Comparison of ENCODE assay signal across 10 cellular contexts in genomic region chr11:95512682-95513081, GRCh38.
DNase-seq lines count a peak whose midpoint lies in the region; ATAC-seq and TF ChIP-seq lines count a peak whose summit lies in the region.
"Had no signal": no experiment of that assay in that cellular context is flagged by ENCODE, and none has a peak within 500 bp of the region (broad histone marks: within the 10 kb centered on the region; RNA-seq: fewer than 3 reads in every experiment).

No MANE protein-coding gene starts in this region.

- TF ChIP-seq EP300 in ovary (IDR thresholded peaks at IDR 0.05), result no peak

- no peak overlapping the region for H3K27ac Mint-ChIP-seq in stimulated activated effector memory CD8-positive, alpha-beta T cell treated with anti-CD3 and anti-CD28 coated beads, Interleukin-12 subunit alpha, Interleukin-12 subunit beta, amount 100 ng/mL, for 72 hours

- DNase-seq in AG10803 (ENCODE audit: low read depth), result peak; percentile 94
- peak; percentile 46 for DNase-seq in RPMI7951 (ENCODE audit: low read depth)
- peak; percentile 90 for DNase-seq in fibroblast of the conjunctiva (ENCODE audit: low read depth)
- DNase-seq in ovary, result peak; percentile 63 to 84 (median 72)
- DNase-seq in NK-92 treated with Interleukin-12 subunit alpha and Interleukin-12 subunit beta, amount 100 ng/mL, for 24 hours (lab: John Stamatoyannopoulos, UW), result no peak
- no peak for DNase-seq in cerebellum (ENCODE audit: low spot score)
- DNase-seq in stimulated activated effector memory CD8-positive, alpha-beta T cell treated with anti-CD3 and anti-CD28 coated beads, Interleukin-12 subunit alpha, Interleukin-12 subunit beta, amount 100 ng/mL, for 72 hours (ENCODE audit: low spot score in 2 of 2), result no peak
- DNase-seq: activated effector memory CD4-positive, alpha-beta T cell treated with Interleukin-2 at 50 U/mL for 16 hours; SHP77 treated with DMSO at 0.1 percent for 48 hours had no signal

- no peaks in the 10 kb centered on the region for H3K9me3 ChIP-seq in ovary

- peak overlapping the region; percentile 7; the same call in 1 of the 2 replicates for H3K4me3 ChIP-seq in AG10803 (ENCODE audit: low read length)
- no peak overlapping the region for H3K4me3 ChIP-seq in ovary

- H3K4me1 ChIP-seq in ovary (ENCODE audit: insufficient read depth), result peaks cover 6% of the 10 kb centered on the region

- no peaks in the 10 kb centered on the region for H3K4me1 Mint-ChIP-seq in stimulated activated effector memory CD8-positive, alpha-beta T cell treated with anti-CD3 and anti-CD28 coated beads, Interleukin-12 subunit alpha, Interleukin-12 subunit beta, amount 100 ng/mL, for 72 hours

- no peak for TF ChIP-seq CTCF in AG10803 (conservative IDR thresholded peaks at IDR 0.05; ENCODE audit: low read length)
- no peak for TF ChIP-seq CTCF in ovary (IDR thresholded peaks at IDR 0.05)

- H3K4me3 Mint-ChIP-seq in stimulated activated effector memory CD8-positive, alpha-beta T cell treated with anti-CD3 and anti-CD28 coated beads, Interleukin-12 subunit alpha, Interleukin-12 subunit beta, amount 100 ng/mL, for 72 hours, result no peak overlapping the region

- H3K9me3 Mint-ChIP-seq in stimulated activated effector memory CD8-positive, alpha-beta T cell treated with anti-CD3 and anti-CD28 coated beads, Interleukin-12 subunit alpha, Interleukin-12 subunit beta, amount 100 ng/mL, for 72 hours, result no peaks in the 10 kb centered on the region

- H3K27ac ChIP-seq in ovary, result peak overlapping the region in 1 of 2 donors; percentile 66

- H3K36me3 Mint-ChIP-seq in stimulated activated effector memory CD8-positive, alpha-beta T cell treated with anti-CD3 and anti-CD28 coated beads, Interleukin-12 subunit alpha, Interleukin-12 subunit beta, amount 100 ng/mL, for 72 hours, result no peaks in the 10 kb centered on the region

- no peaks in the 10 kb centered on the region for H3K27me3 ChIP-seq in ovary

- 5 to 8% (median 5%) methylated on average over 4 of the region's 4 CpGs for WGBS in ovary, 3 donors

- intact Hi-C loops in ovary (cut with DNase I), result loop anchor here in 1 of 4 donors (10.0 kb wide), 1 partner anchor 182 kb away; no protein-coding TSS in a partner anchor

- no peaks in the 10 kb centered on the region for H3K36me3 ChIP-seq in ovary

- no peak for TF ChIP-seq POLR2A in ovary (IDR thresholded peaks at IDR 0.05)

- no peak for ATAC-seq in stimulated activated effector memory CD8-positive, alpha-beta T cell treated with anti-CD3 and anti-CD28 coated beads, Interleukin-12 subunit alpha, Interleukin-12 subunit beta, amount 100 ng/mL, for 72 hours
- no peak for ATAC-seq in GM18907 (IDR thresholded peaks at IDR 0.05; ENCODE audit: unreplicated experiment)

Comparison
In these comparisons a context has a peak if more than half of its experiments do, and no peak if none do; other contexts are left out.
1. DNase-seq: peak in AG10803 (single experiment), RPMI7951 (single experiment), fibroblast of the conjunctiva (single experiment) and ovary (5 of 5); none in NK-92 treated with Interleukin-12 subunit alpha and Interleukin-12 subunit beta, amount 100 ng/mL, for 24 hours (single experiment), cerebellum (single experiment) and stimulated activated effector memory CD8-positive, alpha-beta T cell treated with anti-CD3 and anti-CD28 coated beads, Interleukin-12 subunit alpha, Interleukin-12 subunit beta, amount 100 ng/mL, for 72 hours (0 of 2).